Comparison of ENCODE assay signal across 1 cellular context in the genomic region with DNA sequence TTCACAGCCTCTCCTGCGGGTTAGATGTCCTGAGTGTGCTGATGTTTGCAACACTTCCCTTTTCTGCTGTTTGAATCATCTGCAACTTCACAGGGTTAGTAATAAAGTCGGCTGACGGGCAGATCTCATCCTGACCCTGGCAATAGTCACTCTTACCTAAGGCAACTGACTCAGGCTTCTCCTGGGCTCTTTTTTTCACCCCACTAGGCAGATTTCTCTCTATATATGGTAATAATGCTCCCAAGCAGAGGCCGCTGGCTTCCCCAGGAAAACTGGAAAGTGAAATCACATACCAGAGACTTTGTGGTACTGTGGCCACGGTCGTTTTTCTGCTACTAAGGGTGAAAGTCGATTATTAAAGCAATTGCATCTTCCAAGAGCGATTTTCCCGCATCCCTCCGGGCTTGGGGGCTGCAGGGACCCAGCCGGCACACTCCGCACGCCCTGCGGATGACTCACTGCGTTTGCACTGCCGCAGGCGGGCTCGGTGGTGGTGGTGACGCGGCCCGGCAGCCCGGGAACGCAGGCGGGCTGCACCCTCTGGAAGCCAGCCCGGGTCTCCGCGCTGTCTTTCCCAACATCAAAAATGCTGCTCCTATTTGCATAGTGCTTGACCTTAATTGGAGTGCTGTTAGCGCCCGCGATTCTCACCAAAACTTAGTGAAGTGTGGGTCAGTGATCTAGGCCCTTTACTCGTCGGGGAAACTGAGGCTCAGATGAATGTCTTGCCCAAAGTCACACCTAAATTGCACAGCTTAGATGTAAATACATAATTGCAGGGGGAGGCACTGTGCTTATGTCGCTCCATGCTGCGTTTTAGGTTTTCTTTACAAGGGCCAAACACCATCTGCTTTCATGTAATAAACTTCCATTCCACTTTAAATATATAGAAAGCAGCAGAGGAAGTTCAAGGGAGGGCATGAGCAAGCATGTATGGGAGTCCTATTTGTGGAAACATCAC.
TF ChIP-seq lines count a peak whose summit lies in the region.

No MANE protein-coding gene starts in this region.

TF ChIP-seq in K562, 482 proteins besides CTCF, POLR2A, EP300 and RAD21 (continued from another document and continues in another):
- TF ChIP-seq, protein P1, sequence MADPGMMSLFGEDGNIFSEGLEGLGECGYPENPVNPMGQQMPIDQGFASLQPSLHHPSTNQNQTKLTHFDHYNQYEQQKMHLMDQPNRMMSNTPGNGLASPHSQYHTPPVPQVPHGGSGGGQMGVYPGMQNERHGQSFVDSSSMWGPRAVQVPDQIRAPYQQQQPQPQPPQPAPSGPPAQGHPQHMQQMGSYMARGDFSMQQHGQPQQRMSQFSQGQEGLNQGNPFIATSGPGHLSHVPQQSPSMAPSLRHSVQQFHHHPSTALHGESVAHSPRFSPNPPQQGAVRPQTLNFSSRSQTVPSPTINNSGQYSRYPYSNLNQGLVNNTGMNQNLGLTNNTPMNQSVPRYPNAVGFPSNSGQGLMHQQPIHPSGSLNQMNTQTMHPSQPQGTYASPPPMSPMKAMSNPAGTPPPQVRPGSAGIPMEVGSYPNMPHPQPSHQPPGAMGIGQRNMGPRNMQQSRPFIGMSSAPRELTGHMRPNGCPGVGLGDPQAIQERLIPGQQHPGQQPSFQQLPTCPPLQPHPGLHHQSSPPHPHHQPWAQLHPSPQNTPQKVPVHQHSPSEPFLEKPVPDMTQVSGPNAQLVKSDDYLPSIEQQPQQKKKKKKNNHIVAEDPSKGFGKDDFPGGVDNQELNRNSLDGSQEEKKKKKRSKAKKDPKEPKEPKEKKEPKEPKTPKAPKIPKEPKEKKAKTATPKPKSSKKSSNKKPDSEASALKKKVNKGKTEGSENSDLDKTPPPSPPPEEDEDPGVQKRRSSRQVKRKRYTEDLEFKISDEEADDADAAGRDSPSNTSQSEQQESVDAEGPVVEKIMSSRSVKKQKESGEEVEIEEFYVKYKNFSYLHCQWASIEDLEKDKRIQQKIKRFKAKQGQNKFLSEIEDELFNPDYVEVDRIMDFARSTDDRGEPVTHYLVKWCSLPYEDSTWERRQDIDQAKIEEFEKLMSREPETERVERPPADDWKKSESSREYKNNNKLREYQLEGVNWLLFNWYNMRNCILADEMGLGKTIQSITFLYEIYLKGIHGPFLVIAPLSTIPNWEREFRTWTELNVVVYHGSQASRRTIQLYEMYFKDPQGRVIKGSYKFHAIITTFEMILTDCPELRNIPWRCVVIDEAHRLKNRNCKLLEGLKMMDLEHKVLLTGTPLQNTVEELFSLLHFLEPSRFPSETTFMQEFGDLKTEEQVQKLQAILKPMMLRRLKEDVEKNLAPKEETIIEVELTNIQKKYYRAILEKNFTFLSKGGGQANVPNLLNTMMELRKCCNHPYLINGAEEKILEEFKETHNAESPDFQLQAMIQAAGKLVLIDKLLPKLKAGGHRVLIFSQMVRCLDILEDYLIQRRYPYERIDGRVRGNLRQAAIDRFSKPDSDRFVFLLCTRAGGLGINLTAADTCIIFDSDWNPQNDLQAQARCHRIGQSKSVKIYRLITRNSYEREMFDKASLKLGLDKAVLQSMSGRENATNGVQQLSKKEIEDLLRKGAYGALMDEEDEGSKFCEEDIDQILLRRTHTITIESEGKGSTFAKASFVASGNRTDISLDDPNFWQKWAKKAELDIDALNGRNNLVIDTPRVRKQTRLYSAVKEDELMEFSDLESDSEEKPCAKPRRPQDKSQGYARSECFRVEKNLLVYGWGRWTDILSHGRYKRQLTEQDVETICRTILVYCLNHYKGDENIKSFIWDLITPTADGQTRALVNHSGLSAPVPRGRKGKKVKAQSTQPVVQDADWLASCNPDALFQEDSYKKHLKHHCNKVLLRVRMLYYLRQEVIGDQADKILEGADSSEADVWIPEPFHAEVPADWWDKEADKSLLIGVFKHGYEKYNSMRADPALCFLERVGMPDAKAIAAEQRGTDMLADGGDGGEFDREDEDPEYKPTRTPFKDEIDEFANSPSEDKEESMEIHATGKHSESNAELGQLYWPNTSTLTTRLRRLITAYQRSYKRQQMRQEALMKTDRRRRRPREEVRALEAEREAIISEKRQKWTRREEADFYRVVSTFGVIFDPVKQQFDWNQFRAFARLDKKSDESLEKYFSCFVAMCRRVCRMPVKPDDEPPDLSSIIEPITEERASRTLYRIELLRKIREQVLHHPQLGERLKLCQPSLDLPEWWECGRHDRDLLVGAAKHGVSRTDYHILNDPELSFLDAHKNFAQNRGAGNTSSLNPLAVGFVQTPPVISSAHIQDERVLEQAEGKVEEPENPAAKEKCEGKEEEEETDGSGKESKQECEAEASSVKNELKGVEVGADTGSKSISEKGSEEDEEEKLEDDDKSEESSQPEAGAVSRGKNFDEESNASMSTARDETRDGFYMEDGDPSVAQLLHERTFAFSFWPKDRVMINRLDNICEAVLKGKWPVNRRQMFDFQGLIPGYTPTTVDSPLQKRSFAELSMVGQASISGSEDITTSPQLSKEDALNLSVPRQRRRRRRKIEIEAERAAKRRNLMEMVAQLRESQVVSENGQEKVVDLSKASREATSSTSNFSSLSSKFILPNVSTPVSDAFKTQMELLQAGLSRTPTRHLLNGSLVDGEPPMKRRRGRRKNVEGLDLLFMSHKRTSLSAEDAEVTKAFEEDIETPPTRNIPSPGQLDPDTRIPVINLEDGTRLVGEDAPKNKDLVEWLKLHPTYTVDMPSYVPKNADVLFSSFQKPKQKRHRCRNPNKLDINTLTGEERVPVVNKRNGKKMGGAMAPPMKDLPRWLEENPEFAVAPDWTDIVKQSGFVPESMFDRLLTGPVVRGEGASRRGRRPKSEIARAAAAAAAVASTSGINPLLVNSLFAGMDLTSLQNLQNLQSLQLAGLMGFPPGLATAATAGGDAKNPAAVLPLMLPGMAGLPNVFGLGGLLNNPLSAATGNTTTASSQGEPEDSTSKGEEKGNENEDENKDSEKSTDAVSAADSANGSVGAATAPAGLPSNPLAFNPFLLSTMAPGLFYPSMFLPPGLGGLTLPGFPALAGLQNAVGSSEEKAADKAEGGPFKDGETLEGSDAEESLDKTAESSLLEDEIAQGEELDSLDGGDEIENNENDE (IDR thresholded peaks at IDR 0.05; ENCODE audit: low read depth, low read length): no peak
- TF ChIP-seq EGR1 (conservative IDR thresholded peaks at IDR 0.05): no peak
- TF ChIP-seq SMARCE1 (IDR thresholded peaks at IDR 0.05): peak; percentile 76
- TF ChIP-seq SMAD2 (IDR thresholded peaks at IDR 0.05; ENCODE audit: low read depth, low read length): no peak
- TF ChIP-seq CCNT2 (IDR thresholded peaks at IDR 0.05; ENCODE audit: borderline replicate concordance, extremely low read depth, insufficient read length, low read depth, low read length): peak; percentile 64
- TF ChIP-seq, protein P2, sequence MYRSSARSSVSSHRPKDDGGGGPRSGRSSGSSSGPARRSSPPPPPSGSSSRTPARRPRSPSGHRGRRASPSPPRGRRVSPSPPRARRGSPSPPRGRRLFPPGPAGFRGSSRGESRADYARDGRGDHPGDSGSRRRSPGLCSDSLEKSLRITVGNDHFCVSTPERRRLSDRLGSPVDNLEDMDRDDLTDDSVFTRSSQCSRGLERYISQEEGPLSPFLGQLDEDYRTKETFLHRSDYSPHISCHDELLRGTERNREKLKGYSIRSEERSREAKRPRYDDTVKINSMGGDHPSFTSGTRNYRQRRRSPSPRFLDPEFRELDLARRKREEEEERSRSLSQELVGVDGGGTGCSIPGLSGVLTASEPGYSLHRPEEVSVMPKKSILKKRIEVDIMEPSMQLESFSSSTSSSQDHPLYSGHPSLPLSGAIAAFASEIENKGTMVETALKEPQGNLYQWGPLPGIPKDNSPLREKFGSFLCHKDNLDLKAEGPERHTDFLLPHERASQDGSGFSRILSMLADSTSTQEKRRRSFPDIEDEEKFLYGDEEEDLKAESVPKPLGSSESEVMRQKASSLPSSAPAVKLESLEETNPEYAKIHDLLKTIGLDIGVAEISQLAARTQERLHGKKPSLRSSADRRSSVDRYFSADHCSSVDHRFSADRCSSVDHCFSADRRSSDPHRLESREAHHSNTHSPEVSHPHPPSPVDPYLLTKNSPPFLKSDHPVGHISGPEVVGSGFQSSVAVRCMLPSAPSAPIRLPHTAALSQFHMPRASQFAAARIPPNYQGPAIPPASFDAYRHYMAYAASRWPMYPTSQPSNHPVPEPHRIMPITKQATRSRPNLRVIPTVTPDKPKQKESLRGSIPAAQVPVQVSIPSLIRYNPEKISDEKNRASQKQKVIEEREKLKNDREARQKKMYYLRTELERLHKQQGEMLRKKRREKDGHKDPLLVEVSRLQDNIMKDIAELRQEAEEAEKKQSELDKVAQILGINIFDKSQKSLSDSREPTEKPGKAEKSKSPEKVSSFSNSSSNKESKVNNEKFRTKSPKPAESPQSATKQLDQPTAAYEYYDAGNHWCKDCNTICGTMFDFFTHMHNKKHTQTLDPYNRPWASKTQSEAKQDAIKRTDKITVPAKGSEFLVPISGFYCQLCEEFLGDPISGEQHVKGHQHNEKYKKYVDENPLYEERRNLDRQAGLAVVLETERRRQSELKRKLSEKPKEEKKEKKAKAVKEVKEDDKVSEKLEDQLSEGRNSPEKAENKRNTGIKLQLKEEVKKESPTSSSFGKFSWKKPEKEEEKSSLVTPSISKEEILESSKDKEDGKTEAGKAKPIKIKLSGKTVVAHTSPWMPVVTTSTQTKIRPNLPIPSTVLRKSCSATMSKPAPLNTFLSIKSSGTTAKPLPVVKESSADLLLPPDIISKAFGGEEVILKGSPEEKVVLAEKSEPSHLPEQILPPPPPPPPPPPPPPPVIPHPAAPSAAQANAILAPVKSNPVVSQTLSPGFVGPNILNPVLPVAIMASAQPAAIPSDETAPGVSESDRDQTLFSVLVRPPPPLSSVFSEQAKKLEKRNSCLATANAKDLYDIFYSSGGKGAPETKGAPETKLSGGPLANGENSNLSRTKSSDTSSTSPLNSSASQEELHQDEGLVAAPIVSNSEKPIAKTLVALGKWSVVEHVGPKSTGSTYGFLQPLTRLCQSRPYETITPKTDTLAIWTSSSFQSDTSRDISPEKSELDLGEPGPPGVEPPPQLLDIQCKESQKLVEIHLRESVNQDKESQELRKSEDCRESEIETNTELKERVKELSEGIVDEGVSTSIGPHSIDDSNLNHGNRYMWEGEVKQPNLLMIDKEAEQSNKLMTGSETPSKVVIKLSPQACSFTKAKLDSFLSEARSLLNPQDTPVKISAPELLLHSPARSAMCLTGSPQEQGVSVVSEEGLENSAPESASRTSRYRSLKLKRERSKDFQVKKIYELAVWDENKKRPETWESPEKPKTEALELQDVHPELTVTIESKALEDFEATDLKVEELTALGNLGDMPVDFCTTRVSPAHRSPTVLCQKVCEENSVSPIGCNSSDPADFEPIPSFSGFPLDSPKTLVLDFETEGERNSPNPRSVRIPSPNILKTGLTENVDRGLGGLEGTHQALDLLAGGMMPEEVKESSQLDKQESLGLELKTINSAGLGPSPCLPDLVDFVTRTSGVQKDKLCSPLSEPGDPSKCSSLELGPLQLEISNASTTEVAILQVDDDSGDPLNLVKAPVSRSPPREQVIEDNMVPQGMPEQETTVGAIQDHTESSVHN (IDR thresholded peaks at IDR 0.05; ENCODE audit: borderline replicate concordance in 1 of 2, low read depth in 1 of 2): no peak
- TF ChIP-seq, protein P3, sequence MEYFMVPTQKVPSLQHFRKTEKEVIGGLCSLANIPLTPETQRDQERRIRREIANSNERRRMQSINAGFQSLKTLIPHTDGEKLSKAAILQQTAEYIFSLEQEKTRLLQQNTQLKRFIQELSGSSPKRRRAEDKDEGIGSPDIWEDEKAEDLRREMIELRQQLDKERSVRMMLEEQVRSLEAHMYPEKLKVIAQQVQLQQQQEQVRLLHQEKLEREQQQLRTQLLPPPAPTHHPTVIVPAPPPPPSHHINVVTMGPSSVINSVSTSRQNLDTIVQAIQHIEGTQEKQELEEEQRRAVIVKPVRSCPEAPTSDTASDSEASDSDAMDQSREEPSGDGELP (CRISPR knock-in tag; IDR thresholded peaks at IDR 0.05; ENCODE audit: borderline replicate concordance): 0 out of 2 replicates have a peak, but pooled peaks have one; percentile 10
- TF ChIP-seq ELF4 (CRISPR knock-in tag; IDR thresholded peaks at IDR 0.05): no peak
- TF ChIP-seq, protein P4, sequence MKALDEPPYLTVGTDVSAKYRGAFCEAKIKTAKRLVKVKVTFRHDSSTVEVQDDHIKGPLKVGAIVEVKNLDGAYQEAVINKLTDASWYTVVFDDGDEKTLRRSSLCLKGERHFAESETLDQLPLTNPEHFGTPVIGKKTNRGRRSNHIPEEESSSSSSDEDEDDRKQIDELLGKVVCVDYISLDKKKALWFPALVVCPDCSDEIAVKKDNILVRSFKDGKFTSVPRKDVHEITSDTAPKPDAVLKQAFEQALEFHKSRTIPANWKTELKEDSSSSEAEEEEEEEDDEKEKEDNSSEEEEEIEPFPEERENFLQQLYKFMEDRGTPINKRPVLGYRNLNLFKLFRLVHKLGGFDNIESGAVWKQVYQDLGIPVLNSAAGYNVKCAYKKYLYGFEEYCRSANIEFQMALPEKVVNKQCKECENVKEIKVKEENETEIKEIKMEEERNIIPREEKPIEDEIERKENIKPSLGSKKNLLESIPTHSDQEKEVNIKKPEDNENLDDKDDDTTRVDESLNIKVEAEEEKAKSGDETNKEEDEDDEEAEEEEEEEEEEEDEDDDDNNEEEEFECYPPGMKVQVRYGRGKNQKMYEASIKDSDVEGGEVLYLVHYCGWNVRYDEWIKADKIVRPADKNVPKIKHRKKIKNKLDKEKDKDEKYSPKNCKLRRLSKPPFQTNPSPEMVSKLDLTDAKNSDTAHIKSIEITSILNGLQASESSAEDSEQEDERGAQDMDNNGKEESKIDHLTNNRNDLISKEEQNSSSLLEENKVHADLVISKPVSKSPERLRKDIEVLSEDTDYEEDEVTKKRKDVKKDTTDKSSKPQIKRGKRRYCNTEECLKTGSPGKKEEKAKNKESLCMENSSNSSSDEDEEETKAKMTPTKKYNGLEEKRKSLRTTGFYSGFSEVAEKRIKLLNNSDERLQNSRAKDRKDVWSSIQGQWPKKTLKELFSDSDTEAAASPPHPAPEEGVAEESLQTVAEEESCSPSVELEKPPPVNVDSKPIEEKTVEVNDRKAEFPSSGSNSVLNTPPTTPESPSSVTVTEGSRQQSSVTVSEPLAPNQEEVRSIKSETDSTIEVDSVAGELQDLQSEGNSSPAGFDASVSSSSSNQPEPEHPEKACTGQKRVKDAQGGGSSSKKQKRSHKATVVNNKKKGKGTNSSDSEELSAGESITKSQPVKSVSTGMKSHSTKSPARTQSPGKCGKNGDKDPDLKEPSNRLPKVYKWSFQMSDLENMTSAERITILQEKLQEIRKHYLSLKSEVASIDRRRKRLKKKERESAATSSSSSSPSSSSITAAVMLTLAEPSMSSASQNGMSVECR (CRISPR knock-in tag; IDR thresholded peaks at IDR 0.05): no peak
- TF ChIP-seq ZNF766 (CRISPR knock-in tag; conservative IDR thresholded peaks at IDR 0.05): 0 out of 2 replicates have a peak, but pooled peaks have one; percentile 39
- no peak for TF ChIP-seq ZC3H4 (CRISPR knock-in tag; IDR thresholded peaks at IDR 0.05; ENCODE audit: borderline replicate concordance)
- TF ChIP-seq ZKSCAN3 (CRISPR knock-in tag; IDR thresholded peaks at IDR 0.05): no peak
- TF ChIP-seq TAF7 (tag; IDR thresholded peaks at IDR 0.05): no peak
- TF ChIP-seq ZNF77 (CRISPR knock-in tag; IDR thresholded peaks at IDR 0.05): no peak
- no peak for TF ChIP-seq ZNF197 (CRISPR knock-in tag; IDR thresholded peaks at IDR 0.05; ENCODE audit: low read depth)
- TF ChIP-seq THRAP3 (IDR thresholded peaks at IDR 0.05; ENCODE audit: borderline replicate concordance): no peak
- TF ChIP-seq ZNF324 (CRISPR knock-in tag; IDR thresholded peaks at IDR 0.05): no peak
- no peak for TF ChIP-seq PHF20 (IDR thresholded peaks at IDR 0.05; ENCODE audit: partially characterized antibody)
- no peak for TF ChIP-seq ZNF644 (tag; IDR thresholded peaks at IDR 0.05; ENCODE audit: low read depth)
- TF ChIP-seq E2F3 (CRISPR knock-in tag; IDR thresholded peaks at IDR 0.05): no peak
- TF ChIP-seq, protein P5, sequence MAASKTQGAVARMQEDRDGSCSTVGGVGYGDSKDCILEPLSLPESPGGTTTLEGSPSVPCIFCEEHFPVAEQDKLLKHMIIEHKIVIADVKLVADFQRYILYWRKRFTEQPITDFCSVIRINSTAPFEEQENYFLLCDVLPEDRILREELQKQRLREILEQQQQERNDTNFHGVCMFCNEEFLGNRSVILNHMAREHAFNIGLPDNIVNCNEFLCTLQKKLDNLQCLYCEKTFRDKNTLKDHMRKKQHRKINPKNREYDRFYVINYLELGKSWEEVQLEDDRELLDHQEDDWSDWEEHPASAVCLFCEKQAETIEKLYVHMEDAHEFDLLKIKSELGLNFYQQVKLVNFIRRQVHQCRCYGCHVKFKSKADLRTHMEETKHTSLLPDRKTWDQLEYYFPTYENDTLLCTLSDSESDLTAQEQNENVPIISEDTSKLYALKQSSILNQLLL (CRISPR knock-in tag; IDR thresholded peaks at IDR 0.05; ENCODE audit: borderline replicate concordance): no peak
